ENCODE assay signal across 1 cellular context in genomic region chr16:56919099-56919800, GRCh38.
TF ChIP-seq lines count a peak whose summit lies in the region.

No MANE protein-coding gene starts in this region.

TF ChIP-seq in GM23338, 12 proteins besides CTCF, POLR2A, EP300 and RAD21:
- TF ChIP-seq ZNF462 (CRISPR knock-in tag; IDR thresholded peaks at IDR 0.05): no peak
- no peak for TF ChIP-seq EZH2 (IDR thresholded peaks at IDR 0.05; ENCODE audit: low read depth, unreplicated experiment)
- no peak for TF ChIP-seq POLR2AphosphoS5 (IDR thresholded peaks at IDR 0.05; ENCODE audit: low read depth)
- no peak for TF ChIP-seq EZH2phosphoT487 (IDR thresholded peaks at IDR 0.05; ENCODE audit: unreplicated experiment)
- no peak for TF ChIP-seq CREB1 (CRISPR knock-in tag; IDR thresholded peaks at IDR 0.05; ENCODE audit: low read depth)
- no peak for TF ChIP-seq REST (IDR thresholded peaks at IDR 0.05; ENCODE audit: unreplicated experiment)
- TF ChIP-seq ZNF114 (CRISPR knock-in tag; IDR thresholded peaks at IDR 0.05): no peak
- TF ChIP-seq ETS1 (IDR thresholded peaks at IDR 0.05): no peak
- no peak for TF ChIP-seq NANOG (IDR thresholded peaks at IDR 0.05; ENCODE audit: borderline replicate concordance)
- no peak for TF ChIP-seq JUNB (IDR thresholded peaks at IDR 0.05; ENCODE audit: unreplicated experiment)
- no peak for TF ChIP-seq ZNF331 (CRISPR knock-in tag; IDR thresholded peaks at IDR 0.05; ENCODE audit: low read depth)
- no peak for TF ChIP-seq STAT1 (IDR thresholded peaks at IDR 0.05; ENCODE audit: unreplicated experiment)
